Comparison of ENCODE assay signal across 11 cellular contexts in the genomic region with DNA sequence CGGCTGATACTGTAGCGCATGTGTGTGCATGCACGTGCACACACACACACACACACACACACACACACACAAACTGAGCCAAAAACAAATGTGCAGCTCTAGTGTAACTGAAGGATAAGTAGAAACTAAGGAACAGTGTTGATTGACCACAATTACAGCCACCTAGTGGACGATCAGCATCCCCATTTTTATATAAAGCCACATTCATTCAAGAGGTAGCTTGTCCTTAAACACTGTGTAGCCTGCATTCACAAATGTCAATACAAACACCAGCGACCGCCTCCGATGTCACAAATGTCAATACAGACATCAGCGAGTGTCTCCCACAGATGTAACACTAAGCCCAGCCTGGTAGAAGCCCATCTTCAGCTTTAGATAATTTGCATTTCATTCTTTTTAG.
DNase-seq lines count a peak whose midpoint lies in the region; ATAC-seq and TF ChIP-seq lines count a peak whose summit lies in the region.
"Had no signal": no experiment of that assay in that cellular context is flagged by ENCODE, and none has a peak within 500 bp of the region (broad histone marks: within the 10 kb centered on the region; RNA-seq: fewer than 3 reads in every experiment).

No MANE protein-coding gene starts in this region.

- H3K4me1 Mint-ChIP-seq in type B pancreatic cell (ENCODE audit: unreplicated experiment) (peaks cover 7% of the 10 kb centered on the region), T-cell (no peaks in the 10 kb centered on the region)
- H3K4me1 Mint-ChIP-seq in stimulated activated memory B cell treated with anti-CD40 and anti-IgM and Interleukin-4, amounts not matched to agents 10 μg/mL and 1 μg/mL and 100 μg/mL, for 72 hours = no peaks in the 10 kb centered on the region
- H3K4me1 Mint-ChIP-seq: central memory CD8-positive, alpha-beta T cell had no signal

- no peak overlapping the region for H3K27ac Mint-ChIP-seq in type B pancreatic cell
- no peak overlapping the region for H3K27ac Mint-ChIP-seq in T-cell
- no peak overlapping the region for H3K27ac Mint-ChIP-seq in stimulated activated memory B cell treated with anti-CD40 and anti-IgM and Interleukin-4, amounts not matched to agents 10 μg/mL and 1 μg/mL and 100 μg/mL, for 72 hours
- H3K27ac Mint-ChIP-seq: CD4-positive, CD25-positive, alpha-beta regulatory T cell had no signal

- no peaks in the 10 kb centered on the region for H3K27me3 ChIP-seq in cardiac muscle cell
- H3K27me3 ChIP-seq in right cardiac atrium (ENCODE audit: control insufficient read depth, insufficient read depth) = no peaks in the 10 kb centered on the region
- H3K27me3 ChIP-seq in Peyer's patch = no peaks in the 10 kb centered on the region

- H3K27ac ChIP-seq in cardiac muscle cell = no peak overlapping the region
- no peak overlapping the region for H3K27ac ChIP-seq in right cardiac atrium (ENCODE audit: low read length)
- H3K27ac ChIP-seq in Peyer's patch = no peak overlapping the region
- H3K27ac ChIP-seq: skin epidermis had no signal

- H3K4me1 ChIP-seq in cardiac muscle cell (ENCODE audit: low read depth) (peaks cover 18% of the 10 kb centered on the region), right cardiac atrium (ENCODE audit: control insufficient read depth, insufficient read depth, low read length) (no peaks in the 10 kb centered on the region), Peyer's patch (no peaks in the 10 kb centered on the region)

- H3K36me3 Mint-ChIP-seq in type B pancreatic cell (peaks cover 3% of the 10 kb centered on the region), T-cell (peaks cover 14% of the 10 kb centered on the region)
- peaks cover 9% of the 10 kb centered on the region for H3K36me3 Mint-ChIP-seq in stimulated activated memory B cell treated with anti-CD40 and anti-IgM and Interleukin-4, amounts not matched to agents 10 μg/mL and 1 μg/mL and 100 μg/mL, for 72 hours

- no peak for ATAC-seq in right cardiac atrium
- ATAC-seq in T-cell (replicated peaks in 1 of 4) = no peak
- no peak for ATAC-seq in stimulated activated memory B cell treated with anti-CD40 and anti-IgM and Interleukin-4, amounts not matched to agents 10 μg/mL and 1 μg/mL and 100 μg/mL, for 72 hours

- H3K9me3 ChIP-seq in cardiac muscle cell (ENCODE audit: low read depth) (no peaks in the 10 kb centered on the region), right cardiac atrium (ENCODE audit: control insufficient read depth, low read length) (no peaks in the 10 kb centered on the region), Peyer's patch (no peaks in the 10 kb centered on the region)

- H3K27me3 Mint-ChIP-seq in type B pancreatic cell = peaks cover 3% of the 10 kb centered on the region
- no peaks in the 10 kb centered on the region for H3K27me3 Mint-ChIP-seq in T-cell
- no peaks in the 10 kb centered on the region for H3K27me3 Mint-ChIP-seq in stimulated activated memory B cell treated with anti-CD40 and anti-IgM and Interleukin-4, amounts not matched to agents 10 μg/mL and 1 μg/mL and 100 μg/mL, for 72 hours
- H3K27me3 Mint-ChIP-seq: CD4-positive, CD25-positive, alpha-beta regulatory T cell; central memory CD8-positive, alpha-beta T cell had no signal

- H3K9me3 Mint-ChIP-seq in type B pancreatic cell (no peaks in the 10 kb centered on the region), T-cell (no peaks in the 10 kb centered on the region)
- peaks cover 2% of the 10 kb centered on the region for H3K9me3 Mint-ChIP-seq in stimulated activated memory B cell treated with anti-CD40 and anti-IgM and Interleukin-4, amounts not matched to agents 10 μg/mL and 1 μg/mL and 100 μg/mL, for 72 hours
- H3K9me3 Mint-ChIP-seq: central memory CD8-positive, alpha-beta T cell had no signal

- TF ChIP-seq CTCF in cardiac muscle cell (IDR thresholded peaks at IDR 0.05; ENCODE audit: low read depth, low read length) (peak; percentile 49), Peyer's patch (IDR thresholded peaks at IDR 0.05) (peak in 4 of 6 experiments; percentile 13 to 43 (median 42)), fibroblast of villous mesenchyme (IDR thresholded peaks at IDR 0.05; ENCODE audit: insufficient read depth, low read depth, low read length) (peak; percentile 47), type B pancreatic cell (conservative IDR thresholded peaks at IDR 0.05) (peak; percentile 63)

- H3K4me3 ChIP-seq in cardiac muscle cell = no peak overlapping the region
- H3K4me3 ChIP-seq in right cardiac atrium (ENCODE audit: low read length) = no peak overlapping the region
- no peak overlapping the region for H3K4me3 ChIP-seq in Peyer's patch
- no peak overlapping the region for H3K4me3 ChIP-seq in fibroblast of villous mesenchyme (ENCODE audit: low read depth, low read length)
- H3K4me3 ChIP-seq: skin epidermis had no signal

- DNase-seq in cardiac muscle cell (ENCODE audit: low read depth in 1 of 2, low spot score in 1 of 2) (peak in 1 of 2 donors; percentile 43), right cardiac atrium (no peak), Peyer's patch (no peak), fibroblast of villous mesenchyme (ENCODE audit: low read depth) (peak; percentile 29), type B pancreatic cell (ENCODE audit: extremely low spot score, unreplicated experiment) (no peak), T-cell (no peak)
- no peak for DNase-seq in stimulated activated CD4-positive, alpha-beta T cell treated with anti-CD3 and anti-CD28 coated beads, Interleukin-1b, Interleukin-23, amount 100 ng/mL, for 48 hours

- H3K4me3 Mint-ChIP-seq in type B pancreatic cell = no peak overlapping the region
- no peak overlapping the region for H3K4me3 Mint-ChIP-seq in T-cell
- H3K4me3 Mint-ChIP-seq in stimulated activated memory B cell treated with anti-CD40 and anti-IgM and Interleukin-4, amounts not matched to agents 10 μg/mL and 1 μg/mL and 100 μg/mL, for 72 hours = no peak overlapping the region
- H3K4me3 Mint-ChIP-seq: CD4-positive, CD25-positive, alpha-beta regulatory T cell; central memory CD8-positive, alpha-beta T cell had no signal

- CTCF ChIA-PET in T-cell (lab: Charles Lee) = interaction anchor here (0.6 to 1.3 kb wide), 4 partner anchors 20 to 699 kb away, joined by 3 to 5 read pairs (median 4); no protein-coding TSS in a partner anchor

- no peak for TF ChIP-seq POLR2A in Peyer's patch (IDR thresholded peaks at IDR 0.05)

- intact Hi-C loops in right cardiac atrium (cut with DNase I) = no loop called here

- POLR2A ChIA-PET in T-cell (lab: Charles Lee) = interaction anchor here in 1 of 2 donors (0.7 kb wide), 1 partner anchor 202 kb away, joined by 3 read pairs; no protein-coding TSS in a partner anchor

- 87% methylated on average over 8 of the region's 8 CpGs for WGBS in right cardiac atrium

- H3K36me3 ChIP-seq in cardiac muscle cell (no peaks in the 10 kb centered on the region), Peyer's patch (no peaks in the 10 kb centered on the region)
